Comparison of ENCODE assay signal across 1 cellular context in the genomic region with DNA sequence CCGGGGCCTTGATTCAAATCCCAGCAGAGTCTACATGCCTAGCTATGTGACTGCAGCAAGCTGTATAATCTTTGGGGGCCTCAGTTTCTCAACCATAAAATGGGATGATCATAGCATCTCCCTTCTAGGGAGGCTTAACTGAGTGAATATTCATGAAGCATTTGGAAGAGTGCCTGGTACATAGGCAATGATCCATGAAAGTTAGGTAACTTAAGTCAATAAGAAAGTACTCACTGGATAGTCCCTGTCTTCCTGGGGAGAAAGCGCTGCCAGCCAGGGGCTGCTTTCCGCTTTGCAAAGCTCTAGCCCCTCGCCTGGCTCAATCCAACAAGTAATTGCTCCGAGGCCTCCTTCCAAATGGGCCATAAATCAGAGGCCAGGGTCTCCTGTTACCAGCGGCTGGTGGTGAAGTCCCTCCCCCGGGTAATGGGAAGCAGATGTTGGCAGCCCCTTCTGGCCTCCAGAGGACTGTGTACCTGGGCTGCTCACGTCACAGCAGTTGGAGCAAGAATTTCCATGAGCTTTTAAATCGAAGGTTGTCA.
TF ChIP-seq lines count a peak whose summit lies in the region.

No MANE protein-coding gene starts in this region.

TF ChIP-seq in HEK293, 187 proteins besides CTCF, POLR2A, EP300 and RAD21 (continued from another document and continues in another):
- TF ChIP-seq, protein P1, sequence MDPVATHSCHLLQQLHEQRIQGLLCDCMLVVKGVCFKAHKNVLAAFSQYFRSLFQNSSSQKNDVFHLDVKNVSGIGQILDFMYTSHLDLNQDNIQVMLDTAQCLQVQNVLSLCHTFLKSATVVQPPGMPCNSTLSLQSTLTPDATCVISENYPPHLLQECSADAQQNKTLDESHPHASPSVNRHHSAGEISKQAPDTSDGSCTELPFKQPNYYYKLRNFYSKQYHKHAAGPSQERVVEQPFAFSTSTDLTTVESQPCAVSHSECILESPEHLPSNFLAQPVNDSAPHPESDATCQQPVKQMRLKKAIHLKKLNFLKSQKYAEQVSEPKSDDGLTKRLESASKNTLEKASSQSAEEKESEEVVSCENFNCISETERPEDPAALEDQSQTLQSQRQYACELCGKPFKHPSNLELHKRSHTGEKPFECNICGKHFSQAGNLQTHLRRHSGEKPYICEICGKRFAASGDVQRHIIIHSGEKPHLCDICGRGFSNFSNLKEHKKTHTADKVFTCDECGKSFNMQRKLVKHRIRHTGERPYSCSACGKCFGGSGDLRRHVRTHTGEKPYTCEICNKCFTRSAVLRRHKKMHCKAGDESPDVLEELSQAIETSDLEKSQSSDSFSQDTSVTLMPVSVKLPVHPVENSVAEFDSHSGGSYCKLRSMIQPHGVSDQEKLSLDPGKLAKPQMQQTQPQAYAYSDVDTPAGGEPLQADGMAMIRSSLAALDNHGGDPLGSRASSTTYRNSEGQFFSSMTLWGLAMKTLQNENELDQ (tag by site-specific recombination; IDR thresholded peaks at IDR 0.05; ENCODE audit: low read depth), result no peak
- TF ChIP-seq, protein P2, sequence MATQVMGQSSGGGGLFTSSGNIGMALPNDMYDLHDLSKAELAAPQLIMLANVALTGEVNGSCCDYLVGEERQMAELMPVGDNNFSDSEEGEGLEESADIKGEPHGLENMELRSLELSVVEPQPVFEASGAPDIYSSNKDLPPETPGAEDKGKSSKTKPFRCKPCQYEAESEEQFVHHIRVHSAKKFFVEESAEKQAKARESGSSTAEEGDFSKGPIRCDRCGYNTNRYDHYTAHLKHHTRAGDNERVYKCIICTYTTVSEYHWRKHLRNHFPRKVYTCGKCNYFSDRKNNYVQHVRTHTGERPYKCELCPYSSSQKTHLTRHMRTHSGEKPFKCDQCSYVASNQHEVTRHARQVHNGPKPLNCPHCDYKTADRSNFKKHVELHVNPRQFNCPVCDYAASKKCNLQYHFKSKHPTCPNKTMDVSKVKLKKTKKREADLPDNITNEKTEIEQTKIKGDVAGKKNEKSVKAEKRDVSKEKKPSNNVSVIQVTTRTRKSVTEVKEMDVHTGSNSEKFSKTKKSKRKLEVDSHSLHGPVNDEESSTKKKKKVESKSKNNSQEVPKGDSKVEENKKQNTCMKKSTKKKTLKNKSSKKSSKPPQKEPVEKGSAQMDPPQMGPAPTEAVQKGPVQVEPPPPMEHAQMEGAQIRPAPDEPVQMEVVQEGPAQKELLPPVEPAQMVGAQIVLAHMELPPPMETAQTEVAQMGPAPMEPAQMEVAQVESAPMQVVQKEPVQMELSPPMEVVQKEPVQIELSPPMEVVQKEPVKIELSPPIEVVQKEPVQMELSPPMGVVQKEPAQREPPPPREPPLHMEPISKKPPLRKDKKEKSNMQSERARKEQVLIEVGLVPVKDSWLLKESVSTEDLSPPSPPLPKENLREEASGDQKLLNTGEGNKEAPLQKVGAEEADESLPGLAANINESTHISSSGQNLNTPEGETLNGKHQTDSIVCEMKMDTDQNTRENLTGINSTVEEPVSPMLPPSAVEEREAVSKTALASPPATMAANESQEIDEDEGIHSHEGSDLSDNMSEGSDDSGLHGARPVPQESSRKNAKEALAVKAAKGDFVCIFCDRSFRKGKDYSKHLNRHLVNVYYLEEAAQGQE (tag by site-specific recombination; IDR thresholded peaks at IDR 0.05), result no peak
- TF ChIP-seq GLI2 (tag by site-specific recombination; IDR thresholded peaks at IDR 0.05; ENCODE audit: borderline replicate concordance, low read depth) (no peak), MZF1 (tag by site-specific recombination; IDR thresholded peaks at IDR 0.05; ENCODE audit: borderline replicate concordance) (peak; percentile 65; the same call in 1 of the 2 replicates), ZNF239 (tag by site-specific recombination; IDR thresholded peaks at IDR 0.05) (no peak), SALL2 (tag by site-specific recombination; IDR thresholded peaks at IDR 0.05; ENCODE audit: borderline replicate concordance) (no peak), ZNF658 (tag by site-specific recombination; IDR thresholded peaks at IDR 0.05) (no peak), ZNF530 (tag by site-specific recombination; IDR thresholded peaks at IDR 0.05; ENCODE audit: low read depth) (no peak), ZNF214 (tag by site-specific recombination; IDR thresholded peaks at IDR 0.05; ENCODE audit: borderline replicate concordance) (no peak), ZNF677 (tag by site-specific recombination; IDR thresholded peaks at IDR 0.05) (no peak), ZNF623 (tag by site-specific recombination; IDR thresholded peaks at IDR 0.05) (no peak), ZNF660 (tag by site-specific recombination; IDR thresholded peaks at IDR 0.05) (no peak), SCRT1 (tag by site-specific recombination; IDR thresholded peaks at IDR 0.05; ENCODE audit: borderline replicate concordance) (peak; percentile 74; the same call in 1 of the 2 replicates), ZNF837 (tag by site-specific recombination; IDR thresholded peaks at IDR 0.05) (no peak), ZNF624 (tag by site-specific recombination; IDR thresholded peaks at IDR 0.05) (no peak), ZNF549 (tag by site-specific recombination; IDR thresholded peaks at IDR 0.05) (no peak), ZNF560 (tag by site-specific recombination; IDR thresholded peaks at IDR 0.05; ENCODE audit: borderline replicate concordance) (no peak), ZNF423 (tag by site-specific recombination; IDR thresholded peaks at IDR 0.05) (no peak), ZNF16 (tag by site-specific recombination; IDR thresholded peaks at IDR 0.05; ENCODE audit: low read depth) (no peak), GLI4 (tag by site-specific recombination; IDR thresholded peaks at IDR 0.05) (no peak), SCRT2 (tag by site-specific recombination; IDR thresholded peaks at IDR 0.05) (peak; percentile 70), ZNF248 (tag by site-specific recombination; IDR thresholded peaks at IDR 0.05) (no peak), ZNF555 (tag by site-specific recombination; conservative IDR thresholded peaks at IDR 0.05) (no peak), MYNN (tag by site-specific recombination; IDR thresholded peaks at IDR 0.05; ENCODE audit: borderline replicate concordance) (no peak), ZNF777 (tag by site-specific recombination; IDR thresholded peaks at IDR 0.05; ENCODE audit: borderline replicate concordance) (no peak), ZNF830 (tag by site-specific recombination; IDR thresholded peaks at IDR 0.05; ENCODE audit: low read depth) (no peak), ZNF48 (tag by site-specific recombination; IDR thresholded peaks at IDR 0.05) (no peak), ZIC2 (tag by site-specific recombination; IDR thresholded peaks at IDR 0.05) (no peak), ZNF266 (tag by site-specific recombination; IDR thresholded peaks at IDR 0.05; ENCODE audit: low read depth) (no peak), ZNF24 (tag by site-specific recombination; IDR thresholded peaks at IDR 0.05) (0 out of 2 replicates have a peak, but pooled peaks have one; percentile 37)
- TF ChIP-seq, protein P3, sequence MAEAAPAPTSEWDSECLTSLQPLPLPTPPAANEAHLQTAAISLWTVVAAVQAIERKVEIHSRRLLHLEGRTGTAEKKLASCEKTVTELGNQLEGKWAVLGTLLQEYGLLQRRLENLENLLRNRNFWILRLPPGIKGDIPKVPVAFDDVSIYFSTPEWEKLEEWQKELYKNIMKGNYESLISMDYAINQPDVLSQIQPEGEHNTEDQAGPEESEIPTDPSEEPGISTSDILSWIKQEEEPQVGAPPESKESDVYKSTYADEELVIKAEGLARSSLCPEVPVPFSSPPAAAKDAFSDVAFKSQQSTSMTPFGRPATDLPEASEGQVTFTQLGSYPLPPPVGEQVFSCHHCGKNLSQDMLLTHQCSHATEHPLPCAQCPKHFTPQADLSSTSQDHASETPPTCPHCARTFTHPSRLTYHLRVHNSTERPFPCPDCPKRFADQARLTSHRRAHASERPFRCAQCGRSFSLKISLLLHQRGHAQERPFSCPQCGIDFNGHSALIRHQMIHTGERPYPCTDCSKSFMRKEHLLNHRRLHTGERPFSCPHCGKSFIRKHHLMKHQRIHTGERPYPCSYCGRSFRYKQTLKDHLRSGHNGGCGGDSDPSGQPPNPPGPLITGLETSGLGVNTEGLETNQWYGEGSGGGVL (tag by site-specific recombination; IDR thresholded peaks at IDR 0.05), result no peak
- TF ChIP-seq, protein P4, sequence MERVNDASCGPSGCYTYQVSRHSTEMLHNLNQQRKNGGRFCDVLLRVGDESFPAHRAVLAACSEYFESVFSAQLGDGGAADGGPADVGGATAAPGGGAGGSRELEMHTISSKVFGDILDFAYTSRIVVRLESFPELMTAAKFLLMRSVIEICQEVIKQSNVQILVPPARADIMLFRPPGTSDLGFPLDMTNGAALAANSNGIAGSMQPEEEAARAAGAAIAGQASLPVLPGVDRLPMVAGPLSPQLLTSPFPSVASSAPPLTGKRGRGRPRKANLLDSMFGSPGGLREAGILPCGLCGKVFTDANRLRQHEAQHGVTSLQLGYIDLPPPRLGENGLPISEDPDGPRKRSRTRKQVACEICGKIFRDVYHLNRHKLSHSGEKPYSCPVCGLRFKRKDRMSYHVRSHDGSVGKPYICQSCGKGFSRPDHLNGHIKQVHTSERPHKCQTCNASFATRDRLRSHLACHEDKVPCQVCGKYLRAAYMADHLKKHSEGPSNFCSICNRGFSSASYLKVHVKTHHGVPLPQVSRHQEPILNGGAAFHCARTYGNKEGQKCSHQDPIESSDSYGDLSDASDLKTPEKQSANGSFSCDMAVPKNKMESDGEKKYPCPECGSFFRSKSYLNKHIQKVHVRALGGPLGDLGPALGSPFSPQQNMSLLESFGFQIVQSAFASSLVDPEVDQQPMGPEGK (tag by site-specific recombination; IDR thresholded peaks at IDR 0.05), result peak; percentile 59; the same call in 1 of the 2 replicates
- TF ChIP-seq, protein P5, sequence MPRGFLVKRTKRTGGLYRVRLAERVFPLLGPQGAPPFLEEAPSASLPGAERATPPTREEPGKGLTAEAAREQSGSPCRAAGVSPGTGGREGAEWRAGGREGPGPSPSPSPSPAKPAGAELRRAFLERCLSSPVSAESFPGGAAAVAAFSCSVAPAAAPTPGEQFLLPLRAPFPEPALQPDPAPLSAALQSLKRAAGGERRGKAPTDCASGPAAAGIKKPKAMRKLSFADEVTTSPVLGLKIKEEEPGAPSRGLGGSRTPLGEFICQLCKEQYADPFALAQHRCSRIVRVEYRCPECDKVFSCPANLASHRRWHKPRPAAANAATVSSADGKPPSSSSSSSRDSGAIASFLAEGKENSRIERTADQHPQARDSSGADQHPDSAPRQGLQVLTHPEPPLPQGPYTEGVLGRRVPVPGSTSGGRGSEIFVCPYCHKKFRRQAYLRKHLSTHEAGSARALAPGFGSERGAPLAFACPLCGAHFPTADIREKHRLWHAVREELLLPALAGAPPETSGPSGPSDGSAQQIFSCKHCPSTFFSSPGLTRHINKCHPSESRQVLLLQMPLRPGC (tag by site-specific recombination; IDR thresholded peaks at IDR 0.05), result no peak
- TF ChIP-seq, protein P6, sequence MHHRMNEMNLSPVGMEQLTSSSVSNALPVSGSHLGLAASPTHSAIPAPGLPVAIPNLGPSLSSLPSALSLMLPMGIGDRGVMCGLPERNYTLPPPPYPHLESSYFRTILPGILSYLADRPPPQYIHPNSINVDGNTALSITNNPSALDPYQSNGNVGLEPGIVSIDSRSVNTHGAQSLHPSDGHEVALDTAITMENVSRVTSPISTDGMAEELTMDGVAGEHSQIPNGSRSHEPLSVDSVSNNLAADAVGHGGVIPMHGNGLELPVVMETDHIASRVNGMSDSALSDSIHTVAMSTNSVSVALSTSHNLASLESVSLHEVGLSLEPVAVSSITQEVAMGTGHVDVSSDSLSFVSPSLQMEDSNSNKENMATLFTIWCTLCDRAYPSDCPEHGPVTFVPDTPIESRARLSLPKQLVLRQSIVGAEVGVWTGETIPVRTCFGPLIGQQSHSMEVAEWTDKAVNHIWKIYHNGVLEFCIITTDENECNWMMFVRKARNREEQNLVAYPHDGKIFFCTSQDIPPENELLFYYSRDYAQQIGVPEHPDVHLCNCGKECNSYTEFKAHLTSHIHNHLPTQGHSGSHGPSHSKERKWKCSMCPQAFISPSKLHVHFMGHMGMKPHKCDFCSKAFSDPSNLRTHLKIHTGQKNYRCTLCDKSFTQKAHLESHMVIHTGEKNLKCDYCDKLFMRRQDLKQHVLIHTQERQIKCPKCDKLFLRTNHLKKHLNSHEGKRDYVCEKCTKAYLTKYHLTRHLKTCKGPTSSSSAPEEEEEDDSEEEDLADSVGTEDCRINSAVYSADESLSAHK (tag by site-specific recombination; IDR thresholded peaks at IDR 0.05), result peak; percentile 60; the same call in 1 of the 2 replicates
- TF ChIP-seq, protein P7, sequence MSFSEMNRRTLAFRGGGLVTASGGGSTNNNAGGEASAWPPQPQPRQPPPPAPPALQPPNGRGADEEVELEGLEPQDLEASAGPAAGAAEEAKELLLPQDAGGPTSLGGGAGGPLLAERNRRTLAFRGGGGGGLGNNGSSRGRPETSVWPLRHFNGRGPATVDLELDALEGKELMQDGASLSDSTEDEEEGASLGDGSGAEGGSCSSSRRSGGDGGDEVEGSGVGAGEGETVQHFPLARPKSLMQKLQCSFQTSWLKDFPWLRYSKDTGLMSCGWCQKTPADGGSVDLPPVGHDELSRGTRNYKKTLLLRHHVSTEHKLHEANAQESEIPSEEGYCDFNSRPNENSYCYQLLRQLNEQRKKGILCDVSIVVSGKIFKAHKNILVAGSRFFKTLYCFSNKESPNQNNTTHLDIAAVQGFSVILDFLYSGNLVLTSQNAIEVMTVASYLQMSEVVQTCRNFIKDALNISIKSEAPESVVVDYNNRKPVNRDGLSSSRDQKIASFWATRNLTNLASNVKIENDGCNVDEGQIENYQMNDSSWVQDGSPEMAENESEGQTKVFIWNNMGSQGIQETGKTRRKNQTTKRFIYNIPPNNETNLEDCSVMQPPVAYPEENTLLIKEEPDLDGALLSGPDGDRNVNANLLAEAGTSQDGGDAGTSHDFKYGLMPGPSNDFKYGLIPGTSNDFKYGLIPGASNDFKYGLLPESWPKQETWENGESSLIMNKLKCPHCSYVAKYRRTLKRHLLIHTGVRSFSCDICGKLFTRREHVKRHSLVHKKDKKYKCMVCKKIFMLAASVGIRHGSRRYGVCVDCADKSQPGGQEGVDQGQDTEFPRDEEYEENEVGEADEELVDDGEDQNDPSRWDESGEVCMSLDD (tag by site-specific recombination; IDR thresholded peaks at IDR 0.05), result no peak
- TF ChIP-seq, protein P8, sequence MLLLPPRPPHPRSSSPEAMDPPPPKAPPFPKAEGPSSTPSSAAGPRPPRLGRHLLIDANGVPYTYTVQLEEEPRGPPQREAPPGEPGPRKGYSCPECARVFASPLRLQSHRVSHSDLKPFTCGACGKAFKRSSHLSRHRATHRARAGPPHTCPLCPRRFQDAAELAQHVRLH (tag by site-specific recombination; IDR thresholded peaks at IDR 0.05), result no peak
- TF ChIP-seq, protein P9, sequence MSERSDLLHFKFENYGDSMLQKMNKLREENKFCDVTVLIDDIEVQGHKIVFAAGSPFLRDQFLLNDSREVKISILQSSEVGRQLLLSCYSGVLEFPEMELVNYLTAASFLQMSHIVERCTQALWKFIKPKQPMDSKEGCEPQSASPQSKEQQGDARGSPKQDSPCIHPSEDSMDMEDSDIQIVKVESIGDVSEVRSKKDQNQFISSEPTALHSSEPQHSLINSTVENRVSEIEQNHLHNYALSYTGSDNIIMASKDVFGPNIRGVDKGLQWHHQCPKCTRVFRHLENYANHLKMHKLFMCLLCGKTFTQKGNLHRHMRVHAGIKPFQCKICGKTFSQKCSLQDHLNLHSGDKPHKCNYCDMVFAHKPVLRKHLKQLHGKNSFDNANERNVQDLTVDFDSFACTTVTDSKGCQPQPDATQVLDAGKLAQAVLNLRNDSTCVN (tag by site-specific recombination; optimal IDR thresholded peaks at IDR 0.05), result no peak
